Comparison of ENCODE assay signal across 26 cellular contexts in the genomic region with DNA sequence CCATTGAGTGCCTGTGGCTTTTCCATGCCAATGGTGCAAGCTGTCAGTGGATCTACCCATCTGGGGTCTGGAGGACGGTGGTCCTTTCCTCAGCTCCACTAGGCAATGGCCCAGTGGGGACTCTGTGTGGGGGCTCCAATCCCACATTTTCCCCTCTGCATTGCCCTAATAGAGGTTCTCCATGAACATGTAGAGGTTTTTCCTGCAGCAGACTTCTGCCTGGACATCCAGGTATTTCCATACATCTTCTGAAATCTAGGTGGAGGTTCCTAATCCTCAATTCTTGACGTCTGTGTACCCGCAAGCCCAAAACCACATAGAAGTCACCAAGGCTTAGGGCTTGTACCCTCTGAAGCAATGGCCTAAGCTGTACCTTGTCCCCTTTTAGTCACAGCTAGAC.
"Had no signal": no experiment of that assay in that cellular context is flagged by ENCODE, and none has a peak within 500 bp of the region (broad histone marks: within the 10 kb centered on the region; RNA-seq: fewer than 3 reads in every experiment).

No MANE protein-coding gene starts in this region.

- H3K27ac ChIP-seq: stomach, suprapubic skin, testis, thoracic aorta, thyroid gland, tibial artery, tibial nerve, transverse colon, upper lobe of left lung, upper lobe of right lung, uterus, vagina had no signal

- ATAC-seq: stimulated activated effector memory CD8-positive, alpha-beta T cell treated with anti-CD3 and anti-CD28 coated beads, Interleukin-12 subunit alpha, Interleukin-12 subunit beta, amount 100 ng/mL, for 72 hours; stimulated activated memory B cell treated with anti-CD40 and anti-IgM and Interleukin-4, amounts not matched to agents 10 μg/mL and 1 μg/mL and 100 μg/mL, for 72 hours; stimulated activated naive B cell treated with anti-CD40 and anti-IgM and Interleukin-4, amounts not matched to agents 10 μg/mL and 1 μg/mL and 100 μg/mL, for 72 hours; stimulated activated naive CD8-positive, alpha-beta T cell treated with anti-CD3 and anti-CD28 coated beads, Interleukin-15, amount 100 ng/mL, for 72 hours; stimulated activated naive CD8-positive, alpha-beta T cell treated with anti-CD3 and anti-CD28 coated beads, Interleukin-15, Interleukin-2, amounts not matched to agents 100 U/mL and 50 U/mL, for 24 hours; upper lobe of right lung had no signal

- H3K27me3 ChIP-seq: stomach, suprapubic skin, testis, thyroid gland, tibial artery, tibial nerve, transverse colon, upper lobe of left lung, upper lobe of right lung, uterus, vagina had no signal

- DNase-seq: stimulated activated CD4-positive, alpha-beta T cell treated with anti-CD3 and anti-CD28 coated beads, Interleukin-2, amount 100 ng/mL, for 48 hours; stimulated activated CD4-positive, alpha-beta T cell treated with anti-CD3 and anti-CD28 coated beads, Interleukin-4, amount 100 ng/mL, for 1 hour; stimulated activated CD4-positive, alpha-beta T cell treated with anti-CD3 and anti-CD28 coated beads, Interleukin-4, amount 100 ng/mL, for 24 hours; stimulated activated CD8-positive, alpha-beta memory T cell treated with anti-CD3 and anti-CD28 coated beads, Interleukin-4, amount 100 ng/mL, for 48 hours; stimulated activated naive B cell treated with anti-CD40 and anti-IgM and Interleukin-4, amounts not matched to agents 10 μg/mL and 1 μg/mL and 100 μg/mL, for 72 hours; stimulated activated naive CD4-positive, alpha-beta T cell; stimulated activated naive CD4-positive, alpha-beta T cell treated with Interleukin-2 at 50 U/mL for 16 hours; stimulated activated naive CD8-positive, alpha-beta T cell treated with anti-CD3 and anti-CD28 coated beads, Interleukin-15, amount 100 ng/mL, for 72 hours; stimulated activated naive CD8-positive, alpha-beta T cell treated with anti-CD3 and anti-CD28 coated beads, Interleukin-15, Interleukin-2, amounts not matched to agents 100 U/mL and 50 U/mL, for 24 hours; stomach; substantia nigra; testis; thyroid gland; tibial artery; transverse colon; trophoblast cell; upper lobe of left lung; upper lobe of right lung; uterus had no signal

- H3K4me1 ChIP-seq: stomach, suprapubic skin, testis, thyroid gland, tibial artery, tibial nerve, transverse colon, upper lobe of left lung, upper lobe of right lung, uterus, vagina had no signal

- H3K9me3 ChIP-seq: suprapubic skin, testis, thoracic aorta, thyroid gland, tibial artery, upper lobe of right lung, uterus, vagina had no signal

- FAIRE-seq: urothelium cell line had no signal

- H3K36me3 ChIP-seq: stomach, suprapubic skin, thoracic aorta, thyroid gland, tibial artery, tibial nerve, transverse colon, upper lobe of left lung, upper lobe of right lung, uterus, vagina had no signal

- H3K4me3 ChIP-seq: stomach, suprapubic skin, testis, thoracic aorta, thyroid gland, tibial artery, tibial nerve, transverse colon, upper lobe of left lung, upper lobe of right lung, uterus, vagina had no signal
